In the genomic region with DNA sequence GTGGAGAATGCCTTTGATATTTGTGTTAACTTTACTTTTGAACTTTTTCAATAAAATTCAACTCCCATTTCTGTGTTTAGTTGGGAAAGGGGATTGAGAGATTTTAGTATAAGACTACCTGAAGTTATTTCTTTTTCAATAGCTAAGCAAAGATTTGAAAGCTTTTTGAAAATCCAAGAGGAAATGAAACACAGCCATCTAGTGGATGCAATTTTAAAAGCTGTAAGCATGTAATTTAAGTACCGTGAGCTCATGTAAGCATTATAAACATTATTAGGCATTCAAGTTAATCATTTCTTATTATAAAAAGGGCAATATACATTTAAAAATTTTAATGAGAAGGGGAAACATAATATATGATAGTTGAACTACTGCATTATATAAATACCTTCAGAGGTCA, we compare ENCODE assay signal across 10 cellular contexts.
DNase-seq lines count a peak whose midpoint lies in the region; ATAC-seq, FAIRE-seq and TF ChIP-seq lines count a peak whose summit lies in the region.
"Had no signal": no experiment of that assay in that cellular context is flagged by ENCODE, and none has a peak within 500 bp of the region (broad histone marks: within the 10 kb centered on the region; RNA-seq: fewer than 3 reads in every experiment).

No MANE protein-coding gene starts in this region.

- POLR2A ChIA-PET in H1 (lab: Charles Lee; ENCODE audit: partially characterized antibody), result no interaction called here

- CTCF ChIA-PET in H1 (lab: Charles Lee; ENCODE audit: partially characterized antibody), result interaction anchor here (0.5 to 1.2 kb wide), 5 partner anchors 11 to 168 kb away, joined by 3 to 6 read pairs (median 4); no protein-coding TSS in a partner anchor

- H3K9ac ChIP-seq in H1 (replicated peaks in 1 of 4; ENCODE audit: extremely low read depth in 1 of 4, low read depth in 3 of 4, low read length in 3 of 4), result no peak overlapping the region

- H2BK5ac ChIP-seq in H1 (ENCODE audit: low read depth, low read length), result no peak overlapping the region

- WGBS in H1 (ENCODE audit: extremely low coverage in 1 of 2, insufficient coverage in 1 of 2, insufficient read length in 1 of 2, insufficient replicate concordance in 2 of 2, low coverage in 1 of 2, low lambda C conversion rate in 2 of 2, missing lambda C conversion rate in 1 of 2), 2 experiments, result 71% methylated on average over 1 of the region's 1 CpG; no CpG with 5 or more reads in 1 of the 2 experiments

- H4K20me1 ChIP-seq in H1 (replicated peaks in 1 of 2; ENCODE audit: control insufficient read depth in 1 of 2, insufficient read depth in 2 of 2, low read length in 2 of 2) (no peaks in the 10 kb centered on the region), osteoblast (ENCODE audit: insufficient read depth, low read length) (no peaks in the 10 kb centered on the region)

- H4K91ac ChIP-seq in H1 (replicated peaks; ENCODE audit: insufficient read length, low read length), result no peak overlapping the region

- no peak overlapping the region for H2AK5ac ChIP-seq in H1 (ENCODE audit: low read depth, low read length)

- peak; percentile 39 to 49 for TF ChIP-seq RAD21 in H1 (IDR thresholded peaks at IDR 0.05 in 1 of 2, conservative IDR thresholded peaks at IDR 0.05 in 1 of 2; ENCODE audit: low read depth in 2 of 2, low read length in 2 of 2)

- TF ChIP-seq POLR2A in H1 (IDR thresholded peaks at IDR 0.05; ENCODE audit: control extremely low read depth in 1 of 2, low read depth in 2 of 2, low read length in 2 of 2) (no peak), Peyer's patch (IDR thresholded peaks at IDR 0.05) (no peak)

- no peak for FAIRE-seq in H1 (lab: Jason Lieb, UNC)
- FAIRE-seq: HTR-8/SVneo had no signal

- no peak for ATAC-seq in GM21529 (IDR thresholded peaks at IDR 0.05; ENCODE audit: unreplicated experiment)
- ATAC-seq in HG02840 (IDR thresholded peaks at IDR 0.05; ENCODE audit: low FRiP score, unreplicated experiment), result no peak
- ATAC-seq: left ventricle myocardium superior had no signal

- H3K9me3 ChIP-seq in H1 (ENCODE audit: insufficient read depth in 2 of 2, low read depth in 1 of 2, low read length in 1 of 2) (no peaks in the 10 kb centered on the region), osteoblast (ENCODE audit: low read depth, low read length) (no peaks in the 10 kb centered on the region), Peyer's patch (no peaks in the 10 kb centered on the region)

- H2BK12ac ChIP-seq in H1 (ENCODE audit: low read depth, low read length), result no peak overlapping the region

- H4K8ac ChIP-seq in H1 (ENCODE audit: extremely low read depth, insufficient read depth, low read length), result no peak overlapping the region

- H3K79me1 ChIP-seq in H1 (ENCODE audit: low read depth, low read length), result no peaks in the 10 kb centered on the region

- H3K4me2 ChIP-seq in H1 (ENCODE audit: insufficient read depth in 1 of 2, low read depth in 2 of 2, low read length in 2 of 2) (no peak overlapping the region), osteoblast (ENCODE audit: insufficient read depth, low read length) (no peak overlapping the region)

- H2BK15ac ChIP-seq in H1 (ENCODE audit: low read length), result no peak overlapping the region

- TF ChIP-seq EP300 in H1 (IDR thresholded peaks at IDR 0.05; ENCODE audit: borderline replicate concordance in 1 of 2, low read depth in 2 of 2, low read length in 2 of 2), result no peak

- no peak overlapping the region for H3K18ac ChIP-seq in H1 (ENCODE audit: extremely low read depth, low read length)

- H3K79me2 ChIP-seq in H1 (ENCODE audit: control insufficient read depth in 1 of 2, insufficient read depth in 2 of 2, low read length in 2 of 2), result no peaks in the 10 kb centered on the region
- H3K79me2 ChIP-seq in osteoblast (ENCODE audit: insufficient read depth, low read length), result no peaks in the 10 kb centered on the region

- H2BK120ac ChIP-seq in H1 (replicated peaks; ENCODE audit: low read depth, low read length), result no peak overlapping the region

- TF ChIP-seq CTCF in H1 (IDR thresholded peaks at IDR 0.05; ENCODE audit: control extremely low read depth in 1 of 3, insufficient read depth in 1 of 3, low read depth in 1 of 3, low read length in 3 of 3) (peak in 2 of 3 experiments; percentile 13 to 25; a peak in 2 of 4 replicates), osteoblast (IDR thresholded peaks at IDR 0.05; ENCODE audit: extremely low read depth, low read depth, low read length) (peak; percentile 57), Peyer's patch (IDR thresholded peaks at IDR 0.05) (peak in 1 of 6 experiments; percentile 19)

- H2BK20ac ChIP-seq in H1 (ENCODE audit: low read length), result no peak overlapping the region

- H3K23me2 ChIP-seq in H1 (ENCODE audit: low read depth, low read length), result no peaks in the 10 kb centered on the region

- H3K4me1 ChIP-seq in H1 (replicated peaks in 1 of 4; ENCODE audit: control insufficient read depth in 3 of 4, insufficient read depth in 4 of 4, low read length in 3 of 4) (no peaks in the 10 kb centered on the region; a peak in 1 of 7 replicates), osteoblast (ENCODE audit: insufficient read depth, low read length) (no peaks in the 10 kb centered on the region), Peyer's patch (no peaks in the 10 kb centered on the region)

- DNase-seq in DMS53 (lab: John Stamatoyannopoulos, UW) (peak; percentile 1), DMS53 treated with DMSO at 0.1 percent for 48 hours (lab: John Stamatoyannopoulos, UW; ENCODE audit: unreplicated experiment) (no peak), NCI-H446 treated with DMSO at 0.1 percent for 48 hours (lab: John Stamatoyannopoulos, UW) (peak; percentile 1), H1 (ENCODE audit: low read depth in 1 of 2, low spot score in 2 of 2) (no peak), osteoblast (ENCODE audit: insufficient read length, low spot score, missing footprints) (no peak), Peyer's patch (no peak)
- DNase-seq: left ventricle myocardium superior had no signal

- H3K36me3 ChIP-seq in H1 (ENCODE audit: control insufficient read depth in 2 of 4, insufficient read depth in 4 of 4, low read length in 3 of 4) (no peaks in the 10 kb centered on the region), osteoblast (ENCODE audit: insufficient read depth, low read length) (no peaks in the 10 kb centered on the region), Peyer's patch (no peaks in the 10 kb centered on the region)

- no peak overlapping the region for H3K14ac ChIP-seq in H1 (ENCODE audit: insufficient read length)

- no peak overlapping the region for H2AFZ ChIP-seq in H1 (ENCODE audit: low read length)
- no peak overlapping the region for H2AFZ ChIP-seq in osteoblast (ENCODE audit: low read length)

- H3K23ac ChIP-seq in H1 (ENCODE audit: insufficient read length), result no peak overlapping the region

- H3K4ac ChIP-seq in H1 (replicated peaks; ENCODE audit: insufficient read length, low read depth, low read length), result no peak overlapping the region

- no peak overlapping the region for H3K27ac ChIP-seq in H1 (ENCODE audit: low read depth, low read length)
- H3K27ac ChIP-seq in osteoblast (ENCODE audit: low read depth, low read length), result no peak overlapping the region
- H3K27ac ChIP-seq in Peyer's patch, result no peak overlapping the region

- H3K27me3 ChIP-seq in H1 (replicated peaks in 1 of 4; ENCODE audit: control insufficient read depth in 3 of 4, extremely low read depth in 1 of 4, insufficient read depth in 3 of 4, low read length in 3 of 4), result no peaks in the 10 kb centered on the region
- H3K27me3 ChIP-seq in osteoblast (ENCODE audit: insufficient read depth, low read length), result no peaks in the 10 kb centered on the region
- H3K27me3 ChIP-seq in Peyer's patch, result no peaks in the 10 kb centered on the region

- H4K5ac ChIP-seq in H1 (ENCODE audit: insufficient read length, low read depth, low read length), result no peak overlapping the region

- H3K56ac ChIP-seq in H1 (replicated peaks; ENCODE audit: insufficient read length, low read depth, low read length), result no peak overlapping the region

- H3K4me3 ChIP-seq in H1 (ENCODE audit: extremely low read depth in 1 of 4, insufficient read depth in 2 of 4, low read depth in 3 of 4, low read length in 4 of 4), result no peak overlapping the region
- no peak overlapping the region for H3K4me3 ChIP-seq in osteoblast (ENCODE audit: insufficient read depth, low read length)
- H3K4me3 ChIP-seq in Peyer's patch, result no peak overlapping the region

TF ChIP-seq in H1, 55 proteins besides CTCF, POLR2A, EP300 and RAD21:
- 0 out of 2 replicates have a peak, but pooled peaks have one; percentile 19 for TF ChIP-seq TEAD4 (IDR thresholded peaks at IDR 0.05; ENCODE audit: low read depth, low read length)
- TF ChIP-seq SP2 (IDR thresholded peaks at IDR 0.05; ENCODE audit: low read length), result no peak

Comparison
In these comparisons a context has a peak if more than half of its experiments do, and no peak if none do; other contexts are left out.
1. DNase-seq: peak in DMS53 (single experiment) and NCI-H446 treated with DMSO at 0.1 percent for 48 hours (single experiment); none in DMS53 treated with DMSO at 0.1 percent for 48 hours (single experiment), H1 (0 of 2), osteoblast (single experiment) and Peyer's patch (0 of 3).